8 cellular contexts compared by ENCODE assay signal in the genomic region with DNA sequence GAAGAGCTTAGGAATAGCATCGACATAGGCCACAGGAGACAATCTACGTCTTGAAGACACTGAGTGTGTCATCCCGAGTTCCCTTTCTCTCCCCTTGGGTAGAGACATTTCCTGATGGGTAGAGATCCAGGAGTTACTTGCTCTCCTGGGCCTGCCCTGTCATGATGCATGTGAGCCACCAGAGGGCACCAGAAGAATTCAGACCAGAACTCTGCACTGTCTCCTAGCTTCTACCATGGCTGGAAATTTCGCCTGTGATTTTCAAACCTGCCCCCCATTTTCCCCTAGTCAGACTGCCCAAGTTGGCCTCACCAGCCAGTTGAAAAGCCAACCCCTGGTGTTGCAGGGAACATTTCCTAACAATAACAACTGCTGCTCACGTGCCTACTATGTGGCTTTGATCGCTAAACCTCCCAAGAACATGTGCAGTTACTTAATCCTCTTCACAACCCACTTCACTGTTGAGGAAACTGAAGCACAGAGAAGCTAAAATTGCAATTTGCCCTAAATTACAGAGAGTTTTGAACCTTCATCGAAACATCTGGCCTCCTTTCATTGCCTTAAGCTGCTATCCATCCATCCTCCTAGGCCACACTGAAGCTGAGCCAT. TPM values are rescaled to one million over a fixed set of nuclear protein-coding genes. Genes with fewer than 3 reads are reported as not detected.
DNase-seq lines count a peak whose midpoint lies in the region; ATAC-seq lines count a peak whose summit lies in the region.

No MANE protein-coding gene starts in this region.

- no peaks in the 10 kb centered on the region for H3K4me1 Mint-ChIP-seq in activated naive CD4-positive, alpha-beta T cell treated with anti-CD3 and anti-CD28 coated beads for 36 hours (ENCODE audit: low read depth)

- DNase-seq in GDM1 (lab: John Stamatoyannopoulos, UW): peak; percentile 57
- DNase-seq in Jurkat, Clone E6-1 (ENCODE audit: low read depth, low spot score): peak; percentile 58
- DNase-seq in RPMI8226: peak; percentile 53
- peak; percentile 79 for DNase-seq in activated naive CD4-positive, alpha-beta T cell treated with anti-CD3 and anti-CD28 coated beads for 36 hours
- DNase-seq in Right ventricle myocardium superior: peak; percentile 66
- peak; percentile 83 for DNase-seq in posterior vena cava (ENCODE audit: low spot score)
- no peak for DNase-seq in GF-D8 (lab: John Stamatoyannopoulos, UW)

- H3K27me3 Mint-ChIP-seq in activated naive CD4-positive, alpha-beta T cell treated with anti-CD3 and anti-CD28 coated beads for 36 hours (ENCODE audit: low read depth): no peaks in the 10 kb centered on the region

- H3K4me3 Mint-ChIP-seq in activated naive CD4-positive, alpha-beta T cell treated with anti-CD3 and anti-CD28 coated beads for 36 hours: no peak overlapping the region

- H3K9me3 Mint-ChIP-seq in activated naive CD4-positive, alpha-beta T cell treated with anti-CD3 and anti-CD28 coated beads for 36 hours: no peaks in the 10 kb centered on the region

- H3K4me3 ChIP-seq in Jurkat, Clone E6-1 (ENCODE audit: low read length): no peak overlapping the region

- peak; percentile 84 for ATAC-seq in GM21723 (IDR thresholded peaks at IDR 0.05; ENCODE audit: unreplicated experiment)
- ATAC-seq in Right ventricle myocardium superior (ENCODE audit: poor library complexity): peak; percentile 86

- CTCF ChIA-PET in activated naive CD4-positive, alpha-beta T cell treated with anti-CD3 and anti-CD28 coated beads for 36 hours (lab: Charles Lee): interaction anchor here (0.6 to 6.4 kb wide), 27 partner anchors 9 to 1285 kb away, joined by 3 to 32 read pairs (median 5); a partner anchor contains a TSS

- H3K36me3 Mint-ChIP-seq in activated naive CD4-positive, alpha-beta T cell treated with anti-CD3 and anti-CD28 coated beads for 36 hours (ENCODE audit: low read depth): no peaks in the 10 kb centered on the region

- intact Hi-C loops in activated naive CD4-positive, alpha-beta T cell treated with anti-CD3 and anti-CD28 coated beads for 36 hours (cut with micrococcal nuclease): loop anchor here (1.0 to 5.0 kb wide), 3 partner anchors 35 to 278 kb away; no protein-coding TSS in a partner anchor
- intact Hi-C loops in Right ventricle myocardium superior (cut with DNase I): loop anchor here (5.0 to 10.0 kb wide), 2 partner anchors 99 to 277 kb away; no protein-coding TSS in a partner anchor
- intact Hi-C loops in posterior vena cava (cut with DNase I): no loop called here

- no peak overlapping the region for H3K27ac Mint-ChIP-seq in activated naive CD4-positive, alpha-beta T cell treated with anti-CD3 and anti-CD28 coated beads for 36 hours

RNA-seq across cellular contexts. Expression of a gene that starts 47.2 kb away (rescaled TPM):
- polyA plus RNA-seq in Jurkat, Clone E6-1 (2012; ENCODE audit: insufficient read depth, insufficient read length): 369 TPM
- total RNA-seq in activated naive CD4-positive, alpha-beta T cell treated with anti-CD3 and anti-CD28 coated beads for 36 hours: 100 to 1,000 TPM; 114 to 123 TPM
- total RNA-seq in Right ventricle myocardium superior (110 TPM), posterior vena cava (100 to 1,000 TPM; 100 to 101 TPM)

Comparison
In these comparisons a context has a peak if more than half of its experiments do, and no peak if none do; other contexts are left out.
1. intact Hi-C loops: an anchor here in activated naive CD4-positive, alpha-beta T cell treated with anti-CD3 and anti-CD28 coated beads for 36 hours (1.0 to 5.0 kb wide) and Right ventricle myocardium superior (5.0 to 10.0 kb wide); none called in posterior vena cava.